In the genomic region with DNA sequence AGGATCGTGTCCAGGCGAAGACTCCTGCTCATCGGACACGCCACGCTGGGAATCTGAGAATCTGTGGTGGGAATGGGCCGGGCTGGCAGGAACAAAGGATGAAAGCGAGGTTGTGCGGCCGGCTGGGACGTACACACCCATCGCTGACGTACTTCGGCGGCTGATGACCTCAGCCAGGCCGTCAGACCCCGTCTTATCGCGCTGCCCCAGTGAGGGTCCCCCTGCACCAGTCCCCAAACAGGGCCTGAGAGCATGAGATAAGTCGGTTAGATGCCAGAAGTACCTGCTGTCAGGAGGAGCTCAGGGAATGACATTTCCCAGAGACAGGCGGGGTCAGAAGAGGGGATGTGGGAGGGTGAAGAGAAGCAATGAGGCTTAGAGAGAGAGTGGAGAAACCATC, we compare ENCODE assay signal across 32 cellular contexts. TPM values are rescaled to one million over a fixed set of nuclear protein-coding genes. Genes with fewer than 3 reads are reported as not detected.
DNase-seq lines count a peak whose midpoint lies in the region; ATAC-seq, FAIRE-seq and TF ChIP-seq lines count a peak whose summit lies in the region.
"Had no signal": no experiment of that assay in that cellular context is flagged by ENCODE, and none has a peak within 500 bp of the region (broad histone marks: within the 10 kb centered on the region; RNA-seq: fewer than 3 reads in every experiment).

No MANE protein-coding gene starts in this region.

- POLR2A ChIA-PET in H1 (lab: Charles Lee; ENCODE audit: partially characterized antibody) (interaction anchor here (0.6 to 1.0 kb wide), 2 partner anchors 12 to 27 kb away, joined by 3 read pairs; no protein-coding TSS in a partner anchor), HEK293T (lab: Yijun Ruan, JAX) (no interaction called here)

- H3K9me3 ChIP-seq in cardiac muscle cell (ENCODE audit: low read depth) (no peaks in the 10 kb centered on the region), H1 (ENCODE audit: insufficient read depth in 2 of 2, low read depth in 1 of 2, low read length in 1 of 2) (no peaks in the 10 kb centered on the region)
- H3K9me3 ChIP-seq: psoas muscle, vagina had no signal

- no peak overlapping the region for H4K91ac ChIP-seq in H1 (replicated peaks; ENCODE audit: insufficient read length, low read length)

- H3K18ac ChIP-seq in H1 (ENCODE audit: extremely low read depth, low read length) = no peak overlapping the region; the same call in 1 of the 2 replicates

- H3K79me1 ChIP-seq in H1 (ENCODE audit: low read depth, low read length) = no peaks in the 10 kb centered on the region

- no peak for TF ChIP-seq RAD21 in H1 (IDR thresholded peaks at IDR 0.05 in 1 of 2, conservative IDR thresholded peaks at IDR 0.05 in 1 of 2; ENCODE audit: low read depth in 2 of 2, low read length in 2 of 2)

- TF ChIP-seq EP300 in H1 (IDR thresholded peaks at IDR 0.05; ENCODE audit: borderline replicate concordance in 1 of 2, low read depth in 2 of 2, low read length in 2 of 2) = no peak

- no peak overlapping the region for H4K5ac ChIP-seq in H1 (ENCODE audit: insufficient read length, low read depth, low read length)

- no peak overlapping the region for H2BK20ac ChIP-seq in H1 (ENCODE audit: low read length)

- H3K4ac ChIP-seq in H1 (replicated peaks; ENCODE audit: insufficient read length, low read depth, low read length) = no peak overlapping the region

- H3K27me3 ChIP-seq in cardiac muscle cell = no peaks in the 10 kb centered on the region
- peaks cover 3 to 19% (median 16%) of the 10 kb centered on the region in 4 experiments; a peak in 5 of 7 replicates for H3K27me3 ChIP-seq in H1 (replicated peaks in 1 of 4; ENCODE audit: control insufficient read depth in 3 of 4, extremely low read depth in 1 of 4, insufficient read depth in 3 of 4, low read length in 3 of 4)
- H3K27me3 ChIP-seq: vagina had no signal

- DNase-seq in cardiac muscle cell (ENCODE audit: low read depth in 1 of 2, low spot score in 1 of 2) = peak; percentile 77
- DNase-seq in Right ventricle myocardium superior = no peak
- no peak for DNase-seq in H1 (ENCODE audit: low read depth in 1 of 2, low spot score in 2 of 2)
- peak; percentile 37 for DNase-seq in inferior parietal cortex (ENCODE audit: extremely low spot score)
- DNase-seq in foreskin melanocyte = no peak
- no peak for DNase-seq in stimulated activated naive CD8-positive, alpha-beta T cell treated with anti-CD3 and anti-CD28 coated beads, Interleukin-15, Interleukin-2, amounts not matched to agents 100 U/mL and 50 U/mL, for 24 hours
- no peak for DNase-seq in NCI-H2081 (lab: John Stamatoyannopoulos, UW)
- no peak for DNase-seq in HEK293T (ENCODE audit: extremely low spot score)
- DNase-seq: activated CD4-positive, alpha-beta memory T cell treated with anti-CD3 and anti-CD28 coated beads, Interleukin-2, amount 10 ng/mL, durations not matched to agents 7 days and 5 days; activated CD4-positive, CD25-positive, alpha-beta regulatory T cell treated with anti-CD3 and anti-CD28 coated beads, Interleukin-2, amount 50 U/mL, for 72 hours; activated CD8-positive, alpha-beta memory T cell treated with anti-CD3 and anti-CD28 coated beads, Interleukin-2, amount 50 U/mL, for 48 hours; AML-193; CD8-positive, alpha-beta T cell; DMS153; H7; KBM-7; left colon; MM.1S; NCI-H1417; NCI-H2029 treated with DMSO at 0.1 percent for 48 hours; NCI-H345; psoas muscle; stimulated activated naive CD4-positive, alpha-beta T cell had no signal

- TF ChIP-seq CTCF in cardiac muscle cell (IDR thresholded peaks at IDR 0.05; ENCODE audit: low read depth, low read length) (no peak), H1 (IDR thresholded peaks at IDR 0.05; ENCODE audit: control extremely low read depth in 1 of 3, insufficient read depth in 1 of 3, low read depth in 1 of 3, low read length in 3 of 3) (no peak)

- no peak for TF ChIP-seq POLR2A in H1 (IDR thresholded peaks at IDR 0.05; ENCODE audit: control extremely low read depth in 1 of 2, low read depth in 2 of 2, low read length in 2 of 2)

- no peak overlapping the region for H3K23ac ChIP-seq in H1 (ENCODE audit: insufficient read length)

- no peak overlapping the region for H2BK12ac ChIP-seq in H1 (ENCODE audit: low read depth, low read length)

- intact Hi-C loops in Right ventricle myocardium superior (cut with DNase I) = no loop called here

- H2BK120ac ChIP-seq in H1 (replicated peaks; ENCODE audit: low read depth, low read length) = no peak overlapping the region

- H3K23me2 ChIP-seq in H1 (ENCODE audit: low read depth, low read length) = peaks cover under 1% of the 10 kb centered on the region; the same call in 1 of the 2 replicates

- H2AFZ ChIP-seq in H1 (ENCODE audit: low read length) = no peak overlapping the region
- H2AFZ ChIP-seq: hepatocyte had no signal

- H3K4me2 ChIP-seq in H1 (ENCODE audit: insufficient read depth in 1 of 2, low read depth in 2 of 2, low read length in 2 of 2) = no peak overlapping the region
- H3K4me2 ChIP-seq: A549, hepatocyte had no signal

- H2AK5ac ChIP-seq in H1 (ENCODE audit: low read depth, low read length) = 0 out of 2 replicates have a peak overlapping the region, but pooled peaks have one; percentile 24

- no peaks in the 10 kb centered on the region for H3K36me3 ChIP-seq in cardiac muscle cell
- no peaks in the 10 kb centered on the region for H3K36me3 ChIP-seq in H1 (ENCODE audit: control insufficient read depth in 2 of 4, insufficient read depth in 4 of 4, low read length in 3 of 4)
- H3K36me3 ChIP-seq: vagina had no signal

- no peak overlapping the region for H3K9ac ChIP-seq in H1 (replicated peaks in 1 of 4; ENCODE audit: extremely low read depth in 1 of 4, low read depth in 3 of 4, low read length in 3 of 4)

- H3K4me3 ChIP-seq in cardiac muscle cell (no peak overlapping the region), H1 (ENCODE audit: extremely low read depth in 1 of 4, insufficient read depth in 2 of 4, low read depth in 3 of 4, low read length in 4 of 4) (no peak overlapping the region)
- H3K4me3 ChIP-seq: A549, hepatocyte, psoas muscle, SK-N-MC, vagina had no signal

- H4K8ac ChIP-seq in H1 (ENCODE audit: extremely low read depth, insufficient read depth, low read length) = no peak overlapping the region

- no peak overlapping the region for H3K14ac ChIP-seq in H1 (ENCODE audit: insufficient read length)

- no peak for FAIRE-seq in H1 (lab: Jason Lieb, UNC)
- FAIRE-seq: A549, frontal cortex, G401.6, GM19239 had no signal

- ATAC-seq in Right ventricle myocardium superior (ENCODE audit: poor library complexity) = no peak
- no peak for ATAC-seq in stimulated activated naive CD8-positive, alpha-beta T cell treated with anti-CD3 and anti-CD28 coated beads, Interleukin-15, Interleukin-2, amounts not matched to agents 100 U/mL and 50 U/mL, for 24 hours
- ATAC-seq: A549; CD8-positive, alpha-beta T cell; left colon; psoas muscle had no signal

- H3K27ac ChIP-seq in cardiac muscle cell (peak overlapping the region; percentile 66), H1 (ENCODE audit: low read depth, low read length) (no peak overlapping the region)
- H3K27ac ChIP-seq: hepatocyte, psoas muscle, SK-N-MC, vagina had no signal

- CTCF ChIA-PET in H1 (lab: Charles Lee; ENCODE audit: partially characterized antibody) = interaction anchor here (10.7 kb wide), 1 partner anchor 18 kb away, joined by 257 read pairs; the partner anchor contains the start of genes SCRN2 and SP6
- CTCF ChIA-PET in HEK293T (lab: Yijun Ruan, JAX) = no interaction called here

- H4K20me1 ChIP-seq in H1 (replicated peaks in 1 of 2; ENCODE audit: control insufficient read depth in 1 of 2, insufficient read depth in 2 of 2, low read length in 2 of 2) = no peaks in the 10 kb centered on the region

- 82% methylated on average over 16 of the region's 20 CpGs; no CpG with 5 or more reads in 1 of the 2 experiments for WGBS in H1 (ENCODE audit: extremely low coverage in 1 of 2, insufficient coverage in 1 of 2, insufficient read length in 1 of 2, insufficient replicate concordance in 2 of 2, low coverage in 1 of 2, low lambda C conversion rate in 2 of 2, missing lambda C conversion rate in 1 of 2), 2 experiments

- no peak overlapping the region for H3K56ac ChIP-seq in H1 (replicated peaks; ENCODE audit: insufficient read length, low read depth, low read length)

- H3K79me2 ChIP-seq in H1 (ENCODE audit: control insufficient read depth in 1 of 2, insufficient read depth in 2 of 2, low read length in 2 of 2) = no peaks in the 10 kb centered on the region
- H3K79me2 ChIP-seq: hepatocyte had no signal

- H3K4me1 ChIP-seq in cardiac muscle cell (ENCODE audit: low read depth) = peaks cover 32% of the 10 kb centered on the region
- H3K4me1 ChIP-seq in H1 (replicated peaks in 1 of 4; ENCODE audit: control insufficient read depth in 3 of 4, insufficient read depth in 4 of 4, low read length in 3 of 4) = peaks cover 4 to 10% (median 9%) of the 10 kb centered on the region in 4 experiments
- H3K4me1 ChIP-seq: psoas muscle had no signal

- H2BK5ac ChIP-seq in H1 (ENCODE audit: low read depth, low read length) = no peak overlapping the region

- H2BK15ac ChIP-seq in H1 (ENCODE audit: low read length) = no peak overlapping the region

RNA-seq across cellular contexts. Expression of gene SP6, which starts 16.0 kb away (rescaled TPM):
- total RNA-seq in cardiac muscle cell = 5.8 and 6.3 TPM in 2 replicates
- 4.6 and 5.0 TPM in 2 replicates for polyA plus RNA-seq in cardiac muscle cell
- 0.08 TPM for total RNA-seq in Right ventricle myocardium superior
- total RNA-seq in H1 (2021; fragmentation: NEBNext Ultra II Directional; extraction: Animal tissue kit (Norgen Biotek cat#: 25700)) = 1.5 and 1.6 TPM in 2 replicates
- polyA plus RNA-seq in H1 (2011; rRNA removed) = 1.2 and 1.5 TPM in 2 replicates
- 1.3 TPM for polyA plus RNA-seq in H1 (2011; cell fraction: cytosol; rRNA removed)
- polyA plus RNA-seq in H1 (2011; cell fraction: nucleus; rRNA removed) = 1.8 TPM
- 1.0 to 2.1 TPM (median 1.8 TPM) in 4 replicates for polyA plus RNA-seq in H1 (2012, experiment 1 of 2)
- 1.7 TPM for polyA plus RNA-seq in H1 (2012, experiment 2 of 2)
- 0.73 TPM for polyA plus RNA-seq in H1 (2013, experiment 1 of 2)
- polyA plus RNA-seq in H1 (2013, experiment 2 of 2) = 0.63 TPM
- polyA minus RNA-seq in H1 (2011; rRNA and poly(A)+ RNA removed) = 0.78 and 0.82 TPM in 2 replicates
- 1.8 TPM for polyA minus RNA-seq in H1 (2011; cell fraction: cytosol; rRNA and poly(A)+ RNA removed)
- polyA minus RNA-seq in H1 (2011; cell fraction: nucleus; rRNA and poly(A)+ RNA removed) = 2.8 TPM
- total RNA-seq: frontal cortex, RPMI7951 had no signal

RNA-seq across cellular contexts. Expression of gene SCRN2, which starts 25.9 kb away (rescaled TPM):
- total RNA-seq in cardiac muscle cell = 101 and 149 TPM in 2 replicates
- 139 and 179 TPM in 2 replicates for polyA plus RNA-seq in cardiac muscle cell
- 24.2 TPM for total RNA-seq in Right ventricle myocardium superior
- total RNA-seq in H1 (2021; fragmentation: NEBNext Ultra II Directional; extraction: Animal tissue kit (Norgen Biotek cat#: 25700)) = 24.4 and 27.4 TPM in 2 replicates
- 42.3 and 61.1 TPM in 2 replicates for polyA plus RNA-seq in H1 (2011; rRNA removed)
- polyA plus RNA-seq in H1 (2011; cell fraction: cytosol; rRNA removed) = 63.9 TPM
- 211 TPM for polyA plus RNA-seq in H1 (2011; cell fraction: nucleus; rRNA removed)
- 28.4 to 49.3 TPM (median 44.9 TPM) in 4 replicates for polyA plus RNA-seq in H1 (2012, experiment 1 of 2)
- polyA plus RNA-seq in H1 (2012, experiment 2 of 2) = 30.7 TPM
- polyA plus RNA-seq in H1 (2013, experiment 1 of 2) = 26.1 TPM
- 23.3 TPM for polyA plus RNA-seq in H1 (2013, experiment 2 of 2)
- polyA minus RNA-seq in H1 (2011; rRNA and poly(A)+ RNA removed) = 16.9 and 22.1 TPM in 2 replicates
- polyA minus RNA-seq in H1 (2011; cell fraction: cytosol; rRNA and poly(A)+ RNA removed) = 18.7 TPM
- polyA minus RNA-seq in H1 (2011; cell fraction: nucleus; rRNA and poly(A)+ RNA removed) = 50.1 TPM

RNA-seq across cellular contexts. Expression of gene SP2, which starts 29.1 kb away (rescaled TPM):
- total RNA-seq in cardiac muscle cell = 3.7 and 3.9 TPM in 2 replicates
- polyA plus RNA-seq in cardiac muscle cell = 6.9 and 10.5 TPM in 2 replicates
- total RNA-seq in Right ventricle myocardium superior = 12.4 TPM
- 11.0 and 13.8 TPM in 2 replicates for total RNA-seq in H1 (2021; fragmentation: NEBNext Ultra II Directional; extraction: Animal tissue kit (Norgen Biotek cat#: 25700))
- 5.6 and 9.5 TPM in 2 replicates for polyA plus RNA-seq in H1 (2011; rRNA removed)
- 3.8 TPM for polyA plus RNA-seq in H1 (2011; cell fraction: cytosol; rRNA removed)
- 9.7 TPM for polyA plus RNA-seq in H1 (2011; cell fraction: nucleus; rRNA removed)
- polyA plus RNA-seq in H1 (2012, experiment 1 of 2) = 12.1 to 18.6 TPM (median 18.1 TPM) in 4 replicates
- polyA plus RNA-seq in H1 (2012, experiment 2 of 2) = 14.7 TPM
- 18.4 TPM for polyA plus RNA-seq in H1 (2013, experiment 1 of 2)
- polyA plus RNA-seq in H1 (2013, experiment 2 of 2) = 15.6 TPM
- polyA minus RNA-seq in H1 (2011; rRNA and poly(A)+ RNA removed) = 2.4 and 5.9 TPM in 2 replicates
- polyA minus RNA-seq in H1 (2011; cell fraction: cytosol; rRNA and poly(A)+ RNA removed) = 3.9 TPM
- polyA minus RNA-seq in H1 (2011; cell fraction: nucleus; rRNA and poly(A)+ RNA removed) = 5.2 TPM

RNA-seq across cellular contexts. Expression of gene LRRC46, which starts 35.5 kb away (rescaled TPM):
- total RNA-seq in cardiac muscle cell (0.46 TPM in 1 of 2 replicates, not detected in the other), Right ventricle myocardium superior (0.19 TPM)
- polyA plus RNA-seq in cardiac muscle cell (1.9 and 2.5 TPM in 2 replicates), H1 (2011; rRNA removed) (0.16 and 0.18 TPM in 2 replicates)
- 0.36 TPM in 1 of 2 replicates, not detected in the other for total RNA-seq in H1 (2021; fragmentation: NEBNext Ultra II Directional; extraction: Animal tissue kit (Norgen Biotek cat#: 25700))
- polyA plus RNA-seq in H1 (2011; cell fraction: cytosol; rRNA removed) = 0.25 TPM
- 0.07 TPM for polyA plus RNA-seq in H1 (2011; cell fraction: nucleus; rRNA removed)
- polyA plus RNA-seq in H1 (2012, experiment 1 of 2) = 0.36 to 0.72 TPM (median 0.59 TPM) in 4 replicates
- polyA plus RNA-seq in H1 (2012, experiment 2 of 2) = 0.41 TPM
- polyA plus RNA-seq in H1 (2013, experiment 1 of 2) = 0.30 TPM
- polyA plus RNA-seq in H1 (2013, experiment 2 of 2) = 0.26 TPM
- 0.17 and 0.25 TPM in 2 replicates for polyA minus RNA-seq in H1 (2011; rRNA and poly(A)+ RNA removed)
- not detected for polyA minus RNA-seq in H1 (2011; cell fraction: cytosol; rRNA and poly(A)+ RNA removed)
- not detected for polyA minus RNA-seq in H1 (2011; cell fraction: nucleus; rRNA and poly(A)+ RNA removed)
- total RNA-seq: frontal cortex, hepatocyte, mesenteric fat pad, RPMI7951, vagina had no signal

RNA-seq across cellular contexts. Expression of gene MRPL10, which starts 35.6 kb away (rescaled TPM):
- total RNA-seq in cardiac muscle cell = 79.1 and 87.1 TPM in 2 replicates
- 70.0 and 108 TPM in 2 replicates for polyA plus RNA-seq in cardiac muscle cell
- total RNA-seq in Right ventricle myocardium superior = 53.5 TPM
- 83.0 and 85.3 TPM in 2 replicates for total RNA-seq in H1 (2021; fragmentation: NEBNext Ultra II Directional; extraction: Animal tissue kit (Norgen Biotek cat#: 25700))
- polyA plus RNA-seq in H1 (2011; rRNA removed) = 213 and 214 TPM in 2 replicates
- 161 TPM for polyA plus RNA-seq in H1 (2011; cell fraction: cytosol; rRNA removed)
- polyA plus RNA-seq in H1 (2011; cell fraction: nucleus; rRNA removed) = 129 TPM
- 74.1 to 133 TPM (median 98.1 TPM) in 4 replicates for polyA plus RNA-seq in H1 (2012, experiment 1 of 2)
- 86.2 TPM for polyA plus RNA-seq in H1 (2012, experiment 2 of 2)
- polyA plus RNA-seq in H1 (2013, experiment 1 of 2) = 70.3 TPM
- 66.8 TPM for polyA plus RNA-seq in H1 (2013, experiment 2 of 2)
- 125 and 134 TPM in 2 replicates for polyA minus RNA-seq in H1 (2011; rRNA and poly(A)+ RNA removed)
- 61.9 TPM for polyA minus RNA-seq in H1 (2011; cell fraction: cytosol; rRNA and poly(A)+ RNA removed)
- 71.9 TPM for polyA minus RNA-seq in H1 (2011; cell fraction: nucleus; rRNA and poly(A)+ RNA removed)

Comparison
In these comparisons a context has a peak if more than half of its experiments do, and no peak if none do; other contexts are left out.
1. DNase-seq: peak in cardiac muscle cell (2 of 2) and inferior parietal cortex (single experiment); none in Right ventricle myocardium superior (single experiment), H1 (0 of 2), foreskin melanocyte (single experiment), stimulated activated naive CD8-positive, alpha-beta T cell treated with anti-CD3 and anti-CD28 coated beads, Interleukin-15, Interleukin-2, amounts not matched to agents 100 U/mL and 50 U/mL, for 24 hours (single experiment), NCI-H2081 (0 of 2) and HEK293T (single experiment).